ENCODE assay signal across 10 cellular contexts in the genomic region with DNA sequence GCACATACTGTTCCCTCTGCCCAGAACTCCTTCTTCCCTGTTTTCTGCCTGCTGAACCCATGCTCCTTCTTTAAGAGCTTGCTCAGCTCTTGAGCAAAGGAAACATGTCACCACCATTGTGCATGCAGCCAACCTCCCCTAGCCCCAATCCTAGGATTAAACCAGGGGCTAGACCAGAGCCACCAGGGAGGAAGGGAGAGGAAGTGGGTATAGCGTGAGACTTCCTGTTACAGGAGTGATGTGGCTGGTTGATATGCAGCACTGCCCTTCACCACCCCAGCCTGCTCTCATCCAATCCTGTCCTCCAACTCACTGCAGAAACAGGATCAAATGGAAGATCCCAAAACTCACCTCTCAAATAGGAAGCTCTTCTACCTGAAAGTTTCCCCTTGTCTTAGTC.
"Had no signal": no experiment of that assay in that cellular context is flagged by ENCODE, and none has a peak within 500 bp of the region (broad histone marks: within the 10 kb centered on the region; RNA-seq: fewer than 3 reads in every experiment).

No MANE protein-coding gene starts in this region.

- FAIRE-seq: endothelial cell of umbilical vein had no signal

- ATAC-seq: psoas muscle, right lobe of liver, upper lobe of right lung had no signal

- DNase-seq: activated CD4-positive, alpha-beta T cell treated with anti-CD3 and anti-CD28 coated beads, Interleukin-2, amount 50 U/mL, for 1 hour; aorta; effector CD8-positive, alpha-beta T cell; foreskin fibroblast; hippocampal formation; psoas muscle; SW 1271; upper lobe of right lung had no signal
